13 cellular contexts compared by ENCODE assay signal in the genomic region with DNA sequence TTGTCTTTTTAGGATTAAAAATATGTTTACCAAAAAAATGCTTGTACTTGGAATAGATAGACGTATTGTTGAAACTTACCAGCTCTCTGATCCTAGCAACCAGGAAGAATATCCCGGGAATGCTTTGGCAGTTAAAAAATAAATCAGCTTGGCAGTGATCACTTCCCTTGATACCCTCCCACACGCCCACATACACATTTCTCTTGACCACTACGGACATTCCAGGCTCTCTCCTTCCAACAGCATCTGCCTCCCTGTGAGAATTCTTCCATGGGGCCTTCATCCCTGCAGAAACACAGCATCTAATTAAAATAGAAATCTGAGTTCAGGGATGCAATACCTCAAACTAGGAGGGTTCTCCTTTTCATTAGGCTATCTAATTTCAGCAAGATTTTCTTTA. TPM values are rescaled to one million over a fixed set of nuclear protein-coding genes. Genes with fewer than 3 reads are reported as not detected.
DNase-seq lines count a peak whose midpoint lies in the region; ATAC-seq and TF ChIP-seq lines count a peak whose summit lies in the region.
"Had no signal": no experiment of that assay in that cellular context is flagged by ENCODE, and none has a peak within 500 bp of the region (broad histone marks: within the 10 kb centered on the region; RNA-seq: fewer than 3 reads in every experiment).

No MANE protein-coding gene starts in this region.

- peaks cover 33% of the 10 kb centered on the region for H3K4me1 ChIP-seq in RWPE2 (ENCODE audit: insufficient read depth, poor library complexity, severe bottlenecking)

- no peaks in the 10 kb centered on the region for H3K36me3 ChIP-seq in RWPE2 (ENCODE audit: low read depth)
- H3K36me3 ChIP-seq: neutrophil had no signal

- no peaks in the 10 kb centered on the region for H3K9me3 ChIP-seq in RWPE2 (ENCODE audit: severe bottlenecking)
- H3K9me3 ChIP-seq: neutrophil had no signal

- DNase-seq in EL (peak; percentile 88), RWPE2 (ENCODE audit: low spot score) (no peak), fibroblast of gingiva (ENCODE audit: low read depth) (peak; percentile 67), omental fat pad (ENCODE audit: low spot score) (no peak), NCI-H748 (lab: John Stamatoyannopoulos, UW; ENCODE audit: unreplicated experiment) (no peak), NCI-H524 treated with DMSO at 0.1 percent for 48 hours (lab: John Stamatoyannopoulos, UW) (no peak)
- DNase-seq in effector CD4-positive, alpha-beta T cell = no peak
- DNase-seq: activated CD4-positive, alpha-beta memory T cell treated with anti-CD3 and anti-CD28 coated beads, Interleukin-2, amount 10 ng/mL, durations not matched to agents 7 days and 5 days; DMS 273 treated with DMSO at 0.1 percent for 48 hours; endodermal cell; substantia nigra had no signal

- no peak overlapping the region for H3K4me3 ChIP-seq in RWPE2 (ENCODE audit: severe bottlenecking)

- no peaks in the 10 kb centered on the region for H3K27me3 ChIP-seq in RWPE2 (ENCODE audit: insufficient read depth, poor library complexity, severe bottlenecking)

- peak; percentile 47; the same call in 2 of the 3 replicates for ATAC-seq in RWPE2 (ENCODE audit: low read depth)
- ATAC-seq in omental fat pad (ENCODE audit: low FRiP score) = peak; percentile 34
- no peak for ATAC-seq in HG02884 (IDR thresholded peaks at IDR 0.05; ENCODE audit: unreplicated experiment)

- TF ChIP-seq CTCF in RWPE2 (IDR thresholded peaks at IDR 0.05; ENCODE audit: poor library complexity, severe bottlenecking) = no peak
- no peak for TF ChIP-seq CTCF in omental fat pad (IDR thresholded peaks at IDR 0.05)

- peak overlapping the region; percentile 62 for H3K27ac ChIP-seq in RWPE2 (ENCODE audit: poor library complexity, severe bottlenecking)
- H3K27ac ChIP-seq: neutrophil had no signal

RNA-seq across cellular contexts. Expression of a gene that starts 57.9 kb away (rescaled TPM):
- 10 to 100 TPM in 1 of 4 donors, 1 to 10 TPM in 3; 2.8 to 21.6 (median 4.2) TPM for total RNA-seq in omental fat pad

Comparison
In these comparisons a context has a peak if more than half of its experiments do, and no peak if none do; other contexts are left out.
1. DNase-seq: peak in EL (single experiment) and fibroblast of gingiva (single experiment); none in RWPE2 (single experiment), omental fat pad (single experiment), NCI-H748 (single experiment), effector CD4-positive, alpha-beta T cell (single experiment) and NCI-H524 treated with DMSO at 0.1 percent for 48 hours (single experiment).